ENCODE assay signal across 8 cellular contexts in genomic region chr1:8817413-8818324, GRCh38. TPM values are rescaled to one million over a fixed set of nuclear protein-coding genes. Genes with fewer than 3 reads are reported as not detected.
DNase-seq lines count a peak whose midpoint lies in the region; ATAC-seq and TF ChIP-seq lines count a peak whose summit lies in the region.

Gene RERE, minus strand, starts transcription at chr1:8817640.

- intact Hi-C loops in heart right ventricle (cut with DNase I) = loop anchor here in 3 of 10 donors (5.0 kb wide), 2 partner anchors 35 to 40 kb away; no protein-coding TSS in a partner anchor
- intact Hi-C loops in upper lobe of right lung (cut with DNase I) = no loop called here

- no peaks in the 10 kb centered on the region for H3K27me3 ChIP-seq in heart right ventricle
- H3K27me3 ChIP-seq in upper lobe of right lung = no peaks in the 10 kb centered on the region

- H3K4me3 ChIP-seq in heart right ventricle (peak within 1 kb of the TSS; percentile 37 to 89 (median 82)), upper lobe of right lung (peak within 1 kb of the TSS; percentile 72)

- TF ChIP-seq CTCF in GM13976 (IDR thresholded peaks at IDR 0.05; ENCODE audit: borderline replicate concordance, control extremely low read depth, extremely low read depth, insufficient read depth, missing control alignments) = no peak
- peak in 5 of 9 donors; percentile 6 to 39 (median 23) for TF ChIP-seq CTCF in heart right ventricle (IDR thresholded peaks at IDR 0.05)
- no peak for TF ChIP-seq CTCF in progenitor cell of endocrine pancreas (IDR thresholded peaks at IDR 0.05; ENCODE audit: unreplicated experiment)
- TF ChIP-seq CTCF in upper lobe of right lung (IDR thresholded peaks at IDR 0.05) = peak; percentile 23

- H3K36me3 ChIP-seq in heart right ventricle (no peaks in the 10 kb centered on the region), upper lobe of right lung (no peaks in the 10 kb centered on the region)

- no peaks in the 10 kb centered on the region for H3K27me3 Mint-ChIP-seq in progenitor cell of endocrine pancreas

- WGBS in adipose tissue, 3 donors = 1% methylated on average over 70 to 82 of the region's 82 CpGs
- WGBS in heart right ventricle, 2 donors = 0 to 1% methylated on average over 76 to 82 of the region's 82 CpGs

- H3K9me3 Mint-ChIP-seq in progenitor cell of endocrine pancreas (ENCODE audit: low read depth) = no peaks in the 10 kb centered on the region

- DNase-seq in GM13976 (ENCODE audit: low spot score) (peak; percentile 100), NCI-H1417 treated with DMSO at 0.1 percent for 48 hours (lab: John Stamatoyannopoulos, UW) (peak; percentile 79), T-helper 1 cell (peak; percentile 92 to 96 (median 94)), heart right ventricle (peak; percentile 93 to 96), progenitor cell of endocrine pancreas (ENCODE audit: low spot score, unreplicated experiment) (peak; percentile 94), upper lobe of right lung (peak; percentile 96)

- peaks cover 52% of the 10 kb centered on the region for H3K4me1 Mint-ChIP-seq in progenitor cell of endocrine pancreas (ENCODE audit: low read depth)

- no peaks in the 10 kb centered on the region for H3K36me3 Mint-ChIP-seq in progenitor cell of endocrine pancreas (ENCODE audit: insufficient read depth)

- no peaks in the 10 kb centered on the region for H3K9me3 ChIP-seq in heart right ventricle
- no peaks in the 10 kb centered on the region for H3K9me3 ChIP-seq in upper lobe of right lung

- H3K4me3 Mint-ChIP-seq in progenitor cell of endocrine pancreas (ENCODE audit: low read depth) = peak within 1 kb of the TSS; percentile 92

- in situ Hi-C loops in GM13976 (cut with MboI; ENCODE audit: low sequenced_read_pairs, unreplicated experiment) = no loop called here

- ATAC-seq in HG02798 (IDR thresholded peaks at IDR 0.05; ENCODE audit: poor library complexity, unreplicated experiment) (peak; percentile 98), heart right ventricle (peak; percentile 98 to 99 (median 99)), upper lobe of right lung (peak; percentile 99)

- peak within 1 kb of the TSS; percentile 98 for H3K27ac Mint-ChIP-seq in progenitor cell of endocrine pancreas

- peaks cover 0 to 59% (median 42%) of the 10 kb centered on the region in 9 donors for H3K4me1 ChIP-seq in heart right ventricle
- peaks cover 31% of the 10 kb centered on the region for H3K4me1 ChIP-seq in upper lobe of right lung

- H3K27ac ChIP-seq in adipose tissue (ENCODE audit: low read depth, low read length) (peak within 1 kb of the TSS; percentile 81), heart right ventricle (peak within 1 kb of the TSS; percentile 86 to 98 (median 94)), upper lobe of right lung (peak within 1 kb of the TSS; percentile 94)

RNA-seq across cellular contexts. Expression of gene RERE, which starts in this region (rescaled TPM):
- 10 to 100 TPM; 15.8 to 40.7 (median 39.6) TPM for polyA plus RNA-seq in adipose tissue
- total RNA-seq in heart right ventricle = 100 to 1,000 TPM; 107 to 163 (median 144) TPM
- 10 to 100 TPM; 46.5 to 62.3 TPM for polyA plus RNA-seq in heart right ventricle
- 308 and 329 TPM in 2 replicates for total RNA-seq in progenitor cell of endocrine pancreas
- total RNA-seq in upper lobe of right lung = 99.6 TPM

Comparison
In these comparisons a context has a peak if more than half of its experiments do, and no peak if none do; other contexts are left out.
1. Peak in every context shown above with its lines: DNase-seq, ATAC-seq, H3K4me3 ChIP-seq and H3K27ac ChIP-seq.
2. CTCF ChIP-seq: peak in heart right ventricle (5 of 9) and upper lobe of right lung (single experiment); none in GM13976 (single experiment) and progenitor cell of endocrine pancreas (single experiment).